In the genomic region with DNA sequence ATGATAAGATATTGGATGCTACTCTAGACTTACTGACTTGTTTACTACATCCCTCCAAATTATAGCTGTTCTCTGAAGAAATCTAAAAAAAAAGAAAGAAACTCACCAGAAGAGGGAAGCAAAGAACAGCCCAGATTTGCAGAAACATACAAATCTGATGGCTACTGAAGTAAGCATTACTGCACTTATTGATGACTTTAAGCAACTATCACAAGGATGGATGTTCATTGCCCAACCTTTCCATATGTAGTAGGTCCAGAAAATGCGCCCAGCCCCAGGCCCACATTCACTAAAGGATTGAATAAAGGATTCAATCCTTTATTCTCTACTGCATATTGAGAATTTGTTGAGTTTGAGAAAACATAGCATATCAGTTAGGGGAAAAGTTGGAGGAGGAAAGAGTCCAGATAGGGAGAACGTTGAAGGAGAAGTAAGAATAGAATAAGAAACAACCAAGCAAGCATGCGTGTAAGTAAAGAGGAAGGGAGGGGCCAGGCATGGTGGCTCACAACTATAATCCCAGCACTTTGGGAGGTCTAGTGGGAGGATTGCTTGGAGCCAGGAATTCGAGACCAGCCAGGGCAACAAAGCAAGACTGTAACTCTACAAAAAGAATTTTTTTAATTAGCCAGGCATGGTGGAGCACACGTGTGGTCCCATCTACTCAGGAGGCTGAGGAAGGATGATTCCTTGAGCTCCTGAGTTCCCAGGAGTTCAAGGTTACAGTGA, we compare ENCODE assay signal across 8 cellular contexts.
DNase-seq lines count a peak whose midpoint lies in the region; ATAC-seq and TF ChIP-seq lines count a peak whose summit lies in the region.

No MANE protein-coding gene starts in this region.

- peak; percentile 72 for ATAC-seq in GM18505 (IDR thresholded peaks at IDR 0.05; ENCODE audit: unreplicated experiment)
- peak; percentile 76 for ATAC-seq in HG02938 (IDR thresholded peaks at IDR 0.05; ENCODE audit: unreplicated experiment)
- ATAC-seq in effector memory CD8-positive, alpha-beta T cell (replicated peaks) = peak; percentile 53

- H3K4me3 Mint-ChIP-seq in effector memory CD8-positive, alpha-beta T cell = no peak overlapping the region

- TF ChIP-seq POLR2A in GM18505 (IDR thresholded peaks at IDR 0.05; ENCODE audit: borderline replicate concordance, extremely low read depth, insufficient read depth, insufficient read length) = no peak

- H3K4me1 Mint-ChIP-seq in effector memory CD8-positive, alpha-beta T cell (ENCODE audit: low read depth in 2 of 2) = no peaks in the 10 kb centered on the region

- DNase-seq in AML-193 (lab: John Stamatoyannopoulos, UW) (peak; percentile 50 to 67), OCI-M1 (lab: John Stamatoyannopoulos, UW) (peak; percentile 35), non-pigmented ciliary epithelial cell (ENCODE audit: low read depth) (peak; percentile 14), DMS79 treated with DMSO at 0.1 percent for 48 hours (lab: John Stamatoyannopoulos, UW) (no peak)
- no peak for DNase-seq in effector memory CD8-positive, alpha-beta T cell
- no peak for DNase-seq in activated CD4-positive, alpha-beta T cell treated with anti-CD3 and anti-CD28 coated beads, Interleukin-2, amount 50 U/mL, for 4 hours

- no peaks in the 10 kb centered on the region for H3K27me3 Mint-ChIP-seq in effector memory CD8-positive, alpha-beta T cell

- H3K27ac Mint-ChIP-seq in effector memory CD8-positive, alpha-beta T cell = no peak overlapping the region

- H3K9me3 Mint-ChIP-seq in effector memory CD8-positive, alpha-beta T cell = no peaks in the 10 kb centered on the region

- no peaks in the 10 kb centered on the region for H3K36me3 Mint-ChIP-seq in effector memory CD8-positive, alpha-beta T cell (ENCODE audit: insufficient read depth)

Comparison
In these comparisons a context has a peak if more than half of its experiments do, and no peak if none do; other contexts are left out.
1. DNase-seq: peak in AML-193 (2 of 2), OCI-M1 (single experiment) and non-pigmented ciliary epithelial cell (single experiment); none in effector memory CD8-positive, alpha-beta T cell (0 of 3), activated CD4-positive, alpha-beta T cell treated with anti-CD3 and anti-CD28 coated beads, Interleukin-2, amount 50 U/mL, for 4 hours (0 of 2) and DMS79 treated with DMSO at 0.1 percent for 48 hours (single experiment).
2. Peak in every context shown above with its lines, with median percentiles within 50 percentile points of each other: ATAC-seq.